In genomic region chr3:58569287-58570001, GRCh38 we compare ENCODE assay signal across 17 cellular contexts. TPM values are rescaled to one million over a fixed set of nuclear protein-coding genes. Genes with fewer than 3 reads are reported as not detected.
DNase-seq lines count a peak whose midpoint lies in the region; ATAC-seq and FAIRE-seq lines count a peak whose summit lies in the region.
"Had no signal": no experiment of that assay in that cellular context is flagged by ENCODE, and none has a peak within 500 bp of the region (broad histone marks: within the 10 kb centered on the region; RNA-seq: fewer than 3 reads in every experiment).

No MANE protein-coding gene starts in this region.

- ATAC-seq in central memory CD8-positive, alpha-beta T cell (replicated peaks; ENCODE audit: extremely low read depth, poor library complexity, severe bottlenecking): no peak
- no peak for ATAC-seq in memory B cell (ENCODE audit: low read depth)

- H3K4me3 Mint-ChIP-seq in central memory CD8-positive, alpha-beta T cell: peak overlapping the region; percentile 55
- H3K4me3 Mint-ChIP-seq in memory B cell: peak overlapping the region; percentile 85
- H3K4me3 Mint-ChIP-seq: activated naive CD4-positive, alpha-beta T cell treated with anti-CD3 and anti-CD28 coated beads, Interleukin-2, amount 50 U/mL, for 24 hours; activated T-helper 1 cell treated with anti-CD3 and anti-CD28 coated beads, Interleukin-12 subunit alpha, Interleukin-12 subunit beta, Interleukin-2, Interleukin-4 antibody, amounts not matched to agents 30 ng/mL and 10 ng/mL and 1 ng/mL, durations not matched to agents 14 hours and 24 hours and 36 hours; natural killer cell treated with Interleukin-12 subunit alpha and Interleukin-12 subunit beta and Interleukin-15 and Interleukin-18, amount 100 ng/mL, for 72 hours had no signal

- peaks cover 5% of the 10 kb centered on the region for H3K36me3 Mint-ChIP-seq in central memory CD8-positive, alpha-beta T cell (ENCODE audit: insufficient read depth)
- no peaks in the 10 kb centered on the region for H3K36me3 Mint-ChIP-seq in memory B cell
- H3K36me3 Mint-ChIP-seq: activated naive CD4-positive, alpha-beta T cell treated with anti-CD3 and anti-CD28 coated beads, Interleukin-2, amount 50 U/mL, for 24 hours; CD4-positive, CD25-positive, alpha-beta regulatory T cell; IgD-negative memory B cell; natural killer cell treated with Interleukin-12 subunit alpha and Interleukin-12 subunit beta and Interleukin-15 and Interleukin-18, amount 100 ng/mL, for 72 hours had no signal

- H3K4me1 Mint-ChIP-seq in central memory CD8-positive, alpha-beta T cell: peaks cover 8% of the 10 kb centered on the region
- H3K4me1 Mint-ChIP-seq in memory B cell: peaks cover 7% of the 10 kb centered on the region

- FAIRE-seq in urothelium cell line (lab: Jason Lieb, UNC): no peak
- FAIRE-seq: H54 had no signal

- peaks cover 7% of the 10 kb centered on the region for H3K27me3 Mint-ChIP-seq in central memory CD8-positive, alpha-beta T cell
- H3K27me3 Mint-ChIP-seq in memory B cell: peaks cover 7% of the 10 kb centered on the region
- H3K27me3 Mint-ChIP-seq: activated naive CD4-positive, alpha-beta T cell treated with anti-CD3 and anti-CD28 coated beads, Interleukin-2, amount 50 U/mL, for 24 hours had no signal

- DNase-seq in activated effector memory CD4-positive, alpha-beta T cell treated with anti-CD3 and anti-CD28 coated beads, Interleukin-2, amount 50 U/mL, for 16 hours: peak; percentile 49
- DNase-seq in activated effector memory CD4-positive, alpha-beta T cell treated with Interleukin-2 at 50 U/mL for 16 hours: no peak
- no peak for DNase-seq in central memory CD8-positive, alpha-beta T cell (ENCODE audit: low spot score in 2 of 2)
- DNase-seq in memory B cell (ENCODE audit: low spot score in 2 of 2) (no peak), ureter (ENCODE audit: low spot score) (peak; percentile 35), urothelium cell line (ENCODE audit: low spot score) (no peak), activated T-cell treated with anti-CD3 and anti-CD28 coated beads for 4 hours (no peak), amygdala (lab: John Stamatoyannopoulos, UW) (no peak)
- DNase-seq: 8988T, NCI-H2029 had no signal

- no peaks in the 10 kb centered on the region for H3K9me3 Mint-ChIP-seq in central memory CD8-positive, alpha-beta T cell
- peaks cover 2% of the 10 kb centered on the region for H3K9me3 Mint-ChIP-seq in memory B cell
- H3K9me3 Mint-ChIP-seq: activated naive CD4-positive, alpha-beta T cell treated with anti-CD3 and anti-CD28 coated beads, Interleukin-2, amount 50 U/mL, for 24 hours; activated T-helper 1 cell treated with anti-CD3 and anti-CD28 coated beads, Interleukin-12 subunit alpha, Interleukin-12 subunit beta, Interleukin-2, Interleukin-4 antibody, amounts not matched to agents 30 ng/mL and 10 ng/mL and 1 ng/mL, durations not matched to agents 14 hours and 24 hours and 36 hours; CD4-positive, CD25-positive, alpha-beta regulatory T cell; IgD-negative memory B cell; natural killer cell treated with Interleukin-12 subunit alpha and Interleukin-12 subunit beta and Interleukin-15 and Interleukin-18, amount 100 ng/mL, for 72 hours had no signal

- H3K27ac Mint-ChIP-seq in central memory CD8-positive, alpha-beta T cell (ENCODE audit: low read depth): no peak overlapping the region
- no peak overlapping the region for H3K27ac Mint-ChIP-seq in memory B cell
- H3K27ac Mint-ChIP-seq: activated naive CD4-positive, alpha-beta T cell treated with anti-CD3 and anti-CD28 coated beads, Interleukin-2, amount 50 U/mL, for 24 hours had no signal

RNA-seq across cellular contexts. Expression of gene FAM107A, which starts 7.7 kb away (rescaled TPM):
- total RNA-seq in ureter: 102 TPM
- total RNA-seq: activated T-helper 1 cell treated with anti-CD3 and anti-CD28 coated beads, Interleukin-12 subunit alpha, Interleukin-12 subunit beta, Interleukin-2, Interleukin-4 antibody, amounts not matched to agents 30 ng/mL and 10 ng/mL and 1 ng/mL, durations not matched to agents 14 hours and 24 hours and 36 hours; CD4-positive, CD25-positive, alpha-beta regulatory T cell; natural killer cell treated with Interleukin-12 subunit alpha and Interleukin-12 subunit beta and Interleukin-15 and Interleukin-18, amount 100 ng/mL, for 72 hours; T-helper 1 cell treated with Interleukin-12 subunit alpha and Interleukin-12 subunit beta and Interleukin-4 antibody, amounts not matched to agents 30 ng/mL and 1 ng/mL, for 36 hours had no signal

RNA-seq across cellular contexts. Expression of gene ACOX2, which starts 32.5 kb away (rescaled TPM):
- total RNA-seq in ureter: 12.8 TPM
- total RNA-seq: activated T-helper 1 cell treated with anti-CD3 and anti-CD28 coated beads, Interleukin-12 subunit alpha, Interleukin-12 subunit beta, Interleukin-2, Interleukin-4 antibody, amounts not matched to agents 30 ng/mL and 10 ng/mL and 1 ng/mL, durations not matched to agents 14 hours and 24 hours and 36 hours; CD4-positive, CD25-positive, alpha-beta regulatory T cell; natural killer cell treated with Interleukin-12 subunit alpha and Interleukin-12 subunit beta and Interleukin-15 and Interleukin-18, amount 100 ng/mL, for 72 hours; T-helper 1 cell treated with Interleukin-12 subunit alpha and Interleukin-12 subunit beta and Interleukin-4 antibody, amounts not matched to agents 30 ng/mL and 1 ng/mL, for 36 hours had no signal

Comparison
In these comparisons a context has a peak if more than half of its experiments do, and no peak if none do; other contexts are left out.
1. DNase-seq: peak in activated effector memory CD4-positive, alpha-beta T cell treated with anti-CD3 and anti-CD28 coated beads, Interleukin-2, amount 50 U/mL, for 16 hours (single experiment) and ureter (single experiment); none in activated effector memory CD4-positive, alpha-beta T cell treated with Interleukin-2 at 50 U/mL for 16 hours (single experiment), central memory CD8-positive, alpha-beta T cell (0 of 2), memory B cell (0 of 2), urothelium cell line (single experiment), activated T-cell treated with anti-CD3 and anti-CD28 coated beads for 4 hours (single experiment) and amygdala (0 of 56).